ENCODE assay signal across 1 cellular context in the genomic region with DNA sequence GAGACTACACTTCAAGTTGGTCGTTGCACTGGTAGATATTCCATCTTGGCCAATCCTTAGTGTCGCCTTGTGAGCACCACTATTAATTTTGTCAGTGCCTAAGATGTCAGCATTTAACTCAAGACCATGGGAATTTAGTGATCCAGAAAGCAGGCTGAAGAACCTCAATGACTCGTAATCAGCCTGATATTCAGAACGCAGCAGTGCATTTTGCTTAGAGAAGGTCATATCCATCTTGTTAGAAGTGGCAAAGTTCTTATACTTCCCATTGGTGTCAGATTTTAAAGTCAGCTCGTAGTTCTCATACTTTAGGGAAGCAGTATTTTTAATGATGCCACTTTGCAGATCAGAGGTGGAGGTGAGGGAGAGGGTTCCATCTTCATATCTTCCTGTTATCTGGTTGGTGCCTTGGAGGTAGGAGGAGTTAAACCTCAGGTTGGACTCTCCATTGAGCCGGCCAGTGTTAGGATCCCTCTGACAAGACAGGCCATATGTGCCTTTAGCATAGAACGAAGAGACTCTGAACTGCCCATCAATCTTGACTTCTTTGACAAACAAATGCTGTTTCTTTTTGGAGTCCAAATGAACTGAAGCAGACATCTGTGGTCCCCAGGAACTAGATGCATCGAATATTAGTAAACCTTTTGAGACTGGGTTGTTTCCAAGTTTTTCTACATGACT.
TF ChIP-seq lines count a peak whose summit lies in the region.

No MANE protein-coding gene starts in this region.

TF ChIP-seq in HepG2, 621 proteins besides CTCF, POLR2A, EP300 and RAD21 (continues in another document):
- TF ChIP-seq ZNF703 (CRISPR knock-in tag; IDR thresholded peaks at IDR 0.05; ENCODE audit: borderline replicate concordance) (no peak), KLF12 (CRISPR knock-in tag; IDR thresholded peaks at IDR 0.05; ENCODE audit: borderline replicate concordance) (no peak), ATRX (CRISPR knock-in tag; IDR thresholded peaks at IDR 0.05; ENCODE audit: borderline replicate concordance) (no peak), ZNF160 (CRISPR knock-in tag; IDR thresholded peaks at IDR 0.05) (no peak), PCBP1 (IDR thresholded peaks at IDR 0.05; ENCODE audit: borderline replicate concordance, low read depth, low read length) (no peak), ARNT (IDR thresholded peaks at IDR 0.05) (no peak), ZNF101 (CRISPR knock-in tag; IDR thresholded peaks at IDR 0.05; ENCODE audit: borderline replicate concordance, low read depth) (no peak), ZSCAN21 (CRISPR knock-in tag; IDR thresholded peaks at IDR 0.05; ENCODE audit: borderline replicate concordance) (0 out of 2 replicates have a peak, but pooled peaks have one; percentile 17), RBFOX2 (IDR thresholded peaks at IDR 0.05; ENCODE audit: low read depth, low read length) (peak; percentile 83), REXO4 (CRISPR knock-in tag; IDR thresholded peaks at IDR 0.05; ENCODE audit: borderline replicate concordance) (peak; percentile 15; the same call in 1 of the 2 replicates), RFX3 (CRISPR knock-in tag; IDR thresholded peaks at IDR 0.05) (no peak), PAF1 (CRISPR knock-in tag; IDR thresholded peaks at IDR 0.05) (peak; percentile 70; the same call in 1 of the 2 replicates), ZSCAN29 (CRISPR knock-in tag; conservative IDR thresholded peaks at IDR 0.05) (no peak), NFE2L2 (IDR thresholded peaks at IDR 0.05; ENCODE audit: low read length) (no peak), MEIS1 (CRISPR knock-in tag; IDR thresholded peaks at IDR 0.05; ENCODE audit: borderline replicate concordance) (no peak), ZNF441 (CRISPR knock-in tag; IDR thresholded peaks at IDR 0.05; ENCODE audit: borderline replicate concordance) (peak; percentile 39; the same call in 1 of the 2 replicates), SUZ12 (IDR thresholded peaks at IDR 0.05; ENCODE audit: low read depth, low read length) (no peak), YEATS2 (CRISPR knock-in tag; IDR thresholded peaks at IDR 0.05; ENCODE audit: borderline replicate concordance) (0 out of 2 replicates have a peak, but pooled peaks have one; percentile 36), MIER3 (CRISPR knock-in tag; IDR thresholded peaks at IDR 0.05; ENCODE audit: borderline replicate concordance) (no peak), GATAD2A (CRISPR knock-in tag; IDR thresholded peaks at IDR 0.05) (no peak), SIX1 (CRISPR knock-in tag; IDR thresholded peaks at IDR 0.05; ENCODE audit: borderline replicate concordance) (no peak), ZNF724P (CRISPR knock-in tag; IDR thresholded peaks at IDR 0.05; ENCODE audit: borderline replicate concordance) (no peak), SRSF9 (IDR thresholded peaks at IDR 0.05; ENCODE audit: borderline replicate concordance, insufficient read depth, low read depth, low read length, poor library complexity, severe bottlenecking) (no peak), AKAP8 (CRISPR knock-in tag; IDR thresholded peaks at IDR 0.05) (no peak), ESRRA (CRISPR knock-in tag; IDR thresholded peaks at IDR 0.05; ENCODE audit: low read depth) (no peak), FIP1L1 (IDR thresholded peaks at IDR 0.05; ENCODE audit: borderline replicate concordance, insufficient read depth, low read depth, low read length) (no peak), SP4 (CRISPR knock-in tag; IDR thresholded peaks at IDR 0.05) (0 out of 2 replicates have a peak, but pooled peaks have one; percentile 17), HDAC1 (CRISPR knock-in tag; IDR thresholded peaks at IDR 0.05) (no peak), SMAD9 (CRISPR knock-in tag; IDR thresholded peaks at IDR 0.05) (0 out of 2 replicates have a peak, but pooled peaks have one; percentile 44), NR2F1 (CRISPR knock-in tag; IDR thresholded peaks at IDR 0.05) (no peak), ZNF776 (CRISPR knock-in tag; IDR thresholded peaks at IDR 0.05) (no peak), PAX8 (CRISPR knock-in tag; IDR thresholded peaks at IDR 0.05; ENCODE audit: borderline replicate concordance) (no peak), HNRNPLL (IDR thresholded peaks at IDR 0.05; ENCODE audit: low read depth, low read length, poor library complexity, severe bottlenecking) (no peak), MAF1 (CRISPR knock-in tag; IDR thresholded peaks at IDR 0.05; ENCODE audit: borderline replicate concordance) (no peak), BRD4 (CRISPR knock-in tag; IDR thresholded peaks at IDR 0.05) (no peak), ZC3H13 (CRISPR knock-in tag; IDR thresholded peaks at IDR 0.05) (peak; percentile 72; the same call in 1 of the 2 replicates), KMT2A (CRISPR knock-in tag; IDR thresholded peaks at IDR 0.05) (no peak; the same call in 1 of the 2 replicates), TEAD2 (CRISPR knock-in tag; IDR thresholded peaks at IDR 0.05) (no peak), DNMT3B (CRISPR knock-in tag; conservative IDR thresholded peaks at IDR 0.05) (no peak), ZNF788 (CRISPR knock-in tag; IDR thresholded peaks at IDR 0.05; ENCODE audit: borderline replicate concordance) (peak; percentile 25; the same call in 1 of the 2 replicates), ZMAT3 (CRISPR knock-in tag; conservative IDR thresholded peaks at IDR 0.05) (no peak), NR2C2 (CRISPR knock-in tag; IDR thresholded peaks at IDR 0.05; ENCODE audit: borderline replicate concordance) (no peak), ZBTB8A (CRISPR knock-in tag; IDR thresholded peaks at IDR 0.05; ENCODE audit: borderline replicate concordance, low read depth) (no peak), RARA (CRISPR knock-in tag; IDR thresholded peaks at IDR 0.05) (no peak), ZNF83 (CRISPR knock-in tag; IDR thresholded peaks at IDR 0.05; ENCODE audit: borderline replicate concordance) (no peak), ZNF562 (CRISPR knock-in tag; IDR thresholded peaks at IDR 0.05; ENCODE audit: borderline replicate concordance) (0 out of 2 replicates have a peak, but pooled peaks have one; percentile 4), ZBTB21 (CRISPR knock-in tag; IDR thresholded peaks at IDR 0.05) (no peak), ZBTB38 (CRISPR knock-in tag; IDR thresholded peaks at IDR 0.05) (no peak), IRF2 (CRISPR knock-in tag; IDR thresholded peaks at IDR 0.05) (no peak)
- TF ChIP-seq, protein P1, sequence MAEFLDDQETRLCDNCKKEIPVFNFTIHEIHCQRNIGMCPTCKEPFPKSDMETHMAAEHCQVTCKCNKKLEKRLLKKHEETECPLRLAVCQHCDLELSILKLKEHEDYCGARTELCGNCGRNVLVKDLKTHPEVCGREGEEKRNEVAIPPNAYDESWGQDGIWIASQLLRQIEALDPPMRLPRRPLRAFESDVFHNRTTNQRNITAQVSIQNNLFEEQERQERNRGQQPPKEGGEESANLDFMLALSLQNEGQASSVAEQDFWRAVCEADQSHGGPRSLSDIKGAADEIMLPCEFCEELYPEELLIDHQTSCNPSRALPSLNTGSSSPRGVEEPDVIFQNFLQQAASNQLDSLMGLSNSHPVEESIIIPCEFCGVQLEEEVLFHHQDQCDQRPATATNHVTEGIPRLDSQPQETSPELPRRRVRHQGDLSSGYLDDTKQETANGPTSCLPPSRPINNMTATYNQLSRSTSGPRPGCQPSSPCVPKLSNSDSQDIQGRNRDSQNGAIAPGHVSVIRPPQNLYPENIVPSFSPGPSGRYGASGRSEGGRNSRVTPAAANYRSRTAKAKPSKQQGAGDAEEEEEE (CRISPR knock-in tag; IDR thresholded peaks at IDR 0.05; ENCODE audit: borderline replicate concordance) = no peak
- TF ChIP-seq, protein P2, sequence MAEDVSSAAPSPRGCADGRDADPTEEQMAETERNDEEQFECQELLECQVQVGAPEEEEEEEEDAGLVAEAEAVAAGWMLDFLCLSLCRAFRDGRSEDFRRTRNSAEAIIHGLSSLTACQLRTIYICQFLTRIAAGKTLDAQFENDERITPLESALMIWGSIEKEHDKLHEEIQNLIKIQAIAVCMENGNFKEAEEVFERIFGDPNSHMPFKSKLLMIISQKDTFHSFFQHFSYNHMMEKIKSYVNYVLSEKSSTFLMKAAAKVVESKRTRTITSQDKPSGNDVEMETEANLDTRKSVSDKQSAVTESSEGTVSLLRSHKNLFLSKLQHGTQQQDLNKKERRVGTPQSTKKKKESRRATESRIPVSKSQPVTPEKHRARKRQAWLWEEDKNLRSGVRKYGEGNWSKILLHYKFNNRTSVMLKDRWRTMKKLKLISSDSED (CRISPR knock-in tag; IDR thresholded peaks at IDR 0.05) = no peak
- TF ChIP-seq, protein P3, sequence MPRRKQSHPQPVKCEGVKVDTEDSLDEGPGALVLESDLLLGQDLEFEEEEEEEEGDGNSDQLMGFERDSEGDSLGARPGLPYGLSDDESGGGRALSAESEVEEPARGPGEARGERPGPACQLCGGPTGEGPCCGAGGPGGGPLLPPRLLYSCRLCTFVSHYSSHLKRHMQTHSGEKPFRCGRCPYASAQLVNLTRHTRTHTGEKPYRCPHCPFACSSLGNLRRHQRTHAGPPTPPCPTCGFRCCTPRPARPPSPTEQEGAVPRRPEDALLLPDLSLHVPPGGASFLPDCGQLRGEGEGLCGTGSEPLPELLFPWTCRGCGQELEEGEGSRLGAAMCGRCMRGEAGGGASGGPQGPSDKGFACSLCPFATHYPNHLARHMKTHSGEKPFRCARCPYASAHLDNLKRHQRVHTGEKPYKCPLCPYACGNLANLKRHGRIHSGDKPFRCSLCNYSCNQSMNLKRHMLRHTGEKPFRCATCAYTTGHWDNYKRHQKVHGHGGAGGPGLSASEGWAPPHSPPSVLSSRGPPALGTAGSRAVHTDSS (CRISPR knock-in tag; conservative IDR thresholded peaks at IDR 0.05) = no peak
- TF ChIP-seq, protein P4, sequence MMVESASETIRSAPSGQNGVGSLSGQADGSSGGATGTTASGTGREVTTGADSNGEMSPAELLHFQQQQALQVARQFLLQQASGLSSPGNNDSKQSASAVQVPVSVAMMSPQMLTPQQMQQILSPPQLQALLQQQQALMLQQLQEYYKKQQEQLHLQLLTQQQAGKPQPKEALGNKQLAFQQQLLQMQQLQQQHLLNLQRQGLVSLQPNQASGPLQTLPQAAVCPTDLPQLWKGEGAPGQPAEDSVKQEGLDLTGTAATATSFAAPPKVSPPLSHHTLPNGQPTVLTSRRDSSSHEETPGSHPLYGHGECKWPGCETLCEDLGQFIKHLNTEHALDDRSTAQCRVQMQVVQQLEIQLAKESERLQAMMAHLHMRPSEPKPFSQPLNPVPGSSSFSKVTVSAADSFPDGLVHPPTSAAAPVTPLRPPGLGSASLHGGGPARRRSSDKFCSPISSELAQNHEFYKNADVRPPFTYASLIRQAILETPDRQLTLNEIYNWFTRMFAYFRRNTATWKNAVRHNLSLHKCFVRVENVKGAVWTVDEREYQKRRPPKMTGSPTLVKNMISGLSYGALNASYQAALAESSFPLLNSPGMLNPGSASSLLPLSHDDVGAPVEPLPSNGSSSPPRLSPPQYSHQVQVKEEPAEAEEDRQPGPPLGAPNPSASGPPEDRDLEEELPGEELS (CRISPR knock-in tag; IDR thresholded peaks at IDR 0.05) = no peak
- TF ChIP-seq, protein P5, sequence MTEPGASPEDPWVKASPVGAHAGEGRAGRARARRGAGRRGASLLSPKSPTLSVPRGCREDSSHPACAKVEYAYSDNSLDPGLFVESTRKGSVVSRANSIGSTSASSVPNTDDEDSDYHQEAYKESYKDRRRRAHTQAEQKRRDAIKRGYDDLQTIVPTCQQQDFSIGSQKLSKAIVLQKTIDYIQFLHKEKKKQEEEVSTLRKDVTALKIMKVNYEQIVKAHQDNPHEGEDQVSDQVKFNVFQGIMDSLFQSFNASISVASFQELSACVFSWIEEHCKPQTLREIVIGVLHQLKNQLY (CRISPR knock-in tag; IDR thresholded peaks at IDR 0.05) = no peak
- TF ChIP-seq, protein P6, sequence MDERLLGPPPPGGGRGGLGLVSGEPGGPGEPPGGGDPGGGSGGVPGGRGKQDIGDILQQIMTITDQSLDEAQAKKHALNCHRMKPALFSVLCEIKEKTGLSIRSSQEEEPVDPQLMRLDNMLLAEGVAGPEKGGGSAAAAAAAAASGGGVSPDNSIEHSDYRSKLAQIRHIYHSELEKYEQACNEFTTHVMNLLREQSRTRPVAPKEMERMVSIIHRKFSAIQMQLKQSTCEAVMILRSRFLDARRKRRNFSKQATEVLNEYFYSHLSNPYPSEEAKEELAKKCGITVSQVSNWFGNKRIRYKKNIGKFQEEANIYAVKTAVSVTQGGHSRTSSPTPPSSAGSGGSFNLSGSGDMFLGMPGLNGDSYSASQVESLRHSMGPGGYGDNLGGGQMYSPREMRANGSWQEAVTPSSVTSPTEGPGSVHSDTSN (CRISPR knock-in tag; IDR thresholded peaks at IDR 0.05) = no peak
- TF ChIP-seq, protein P7, sequence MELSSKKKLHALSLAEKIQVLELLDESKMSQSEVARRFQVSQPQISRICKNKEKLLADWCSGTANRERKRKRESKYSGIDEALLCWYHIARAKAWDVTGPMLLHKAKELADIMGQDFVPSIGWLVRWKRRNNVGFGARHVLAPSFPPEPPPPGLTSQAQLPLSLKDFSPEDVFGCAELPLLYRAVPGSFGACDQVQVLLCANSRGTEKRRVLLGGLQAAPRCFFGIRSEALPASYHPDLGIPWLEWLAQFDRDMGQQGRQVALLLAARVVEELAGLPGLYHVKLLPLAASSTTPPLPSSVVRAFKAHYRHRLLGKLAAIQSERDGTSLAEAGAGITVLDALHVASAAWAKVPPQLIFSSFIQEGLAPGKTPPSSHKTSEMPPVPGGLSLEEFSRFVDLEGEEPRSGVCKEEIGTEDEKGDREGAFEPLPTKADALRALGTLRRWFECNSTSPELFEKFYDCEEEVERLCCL (CRISPR knock-in tag; IDR thresholded peaks at IDR 0.05; ENCODE audit: borderline replicate concordance) = no peak
- TF ChIP-seq, protein P8, sequence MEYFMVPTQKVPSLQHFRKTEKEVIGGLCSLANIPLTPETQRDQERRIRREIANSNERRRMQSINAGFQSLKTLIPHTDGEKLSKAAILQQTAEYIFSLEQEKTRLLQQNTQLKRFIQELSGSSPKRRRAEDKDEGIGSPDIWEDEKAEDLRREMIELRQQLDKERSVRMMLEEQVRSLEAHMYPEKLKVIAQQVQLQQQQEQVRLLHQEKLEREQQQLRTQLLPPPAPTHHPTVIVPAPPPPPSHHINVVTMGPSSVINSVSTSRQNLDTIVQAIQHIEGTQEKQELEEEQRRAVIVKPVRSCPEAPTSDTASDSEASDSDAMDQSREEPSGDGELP (IDR thresholded peaks at IDR 0.05; ENCODE audit: borderline replicate concordance, low read depth) = 0 out of 2 replicates have a peak, but pooled peaks have one; percentile 15
- TF ChIP-seq, protein P9, sequence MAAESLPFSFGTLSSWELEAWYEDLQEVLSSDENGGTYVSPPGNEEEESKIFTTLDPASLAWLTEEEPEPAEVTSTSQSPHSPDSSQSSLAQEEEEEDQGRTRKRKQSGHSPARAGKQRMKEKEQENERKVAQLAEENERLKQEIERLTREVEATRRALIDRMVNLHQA (CRISPR knock-in tag; IDR thresholded peaks at IDR 0.05) = no peak
- TF ChIP-seq, protein P10, sequence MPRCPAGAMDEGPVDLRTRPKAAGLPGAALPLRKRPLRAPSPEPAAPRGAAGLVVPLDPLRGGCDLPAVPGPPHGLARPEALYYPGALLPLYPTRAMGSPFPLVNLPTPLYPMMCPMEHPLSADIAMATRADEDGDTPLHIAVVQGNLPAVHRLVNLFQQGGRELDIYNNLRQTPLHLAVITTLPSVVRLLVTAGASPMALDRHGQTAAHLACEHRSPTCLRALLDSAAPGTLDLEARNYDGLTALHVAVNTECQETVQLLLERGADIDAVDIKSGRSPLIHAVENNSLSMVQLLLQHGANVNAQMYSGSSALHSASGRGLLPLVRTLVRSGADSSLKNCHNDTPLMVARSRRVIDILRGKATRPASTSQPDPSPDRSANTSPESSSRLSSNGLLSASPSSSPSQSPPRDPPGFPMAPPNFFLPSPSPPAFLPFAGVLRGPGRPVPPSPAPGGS (CRISPR knock-in tag; IDR thresholded peaks at IDR 0.05) = 0 out of 2 replicates have a peak, but pooled peaks have one; percentile 17
